8 cellular contexts compared by ENCODE assay signal in the genomic region with DNA sequence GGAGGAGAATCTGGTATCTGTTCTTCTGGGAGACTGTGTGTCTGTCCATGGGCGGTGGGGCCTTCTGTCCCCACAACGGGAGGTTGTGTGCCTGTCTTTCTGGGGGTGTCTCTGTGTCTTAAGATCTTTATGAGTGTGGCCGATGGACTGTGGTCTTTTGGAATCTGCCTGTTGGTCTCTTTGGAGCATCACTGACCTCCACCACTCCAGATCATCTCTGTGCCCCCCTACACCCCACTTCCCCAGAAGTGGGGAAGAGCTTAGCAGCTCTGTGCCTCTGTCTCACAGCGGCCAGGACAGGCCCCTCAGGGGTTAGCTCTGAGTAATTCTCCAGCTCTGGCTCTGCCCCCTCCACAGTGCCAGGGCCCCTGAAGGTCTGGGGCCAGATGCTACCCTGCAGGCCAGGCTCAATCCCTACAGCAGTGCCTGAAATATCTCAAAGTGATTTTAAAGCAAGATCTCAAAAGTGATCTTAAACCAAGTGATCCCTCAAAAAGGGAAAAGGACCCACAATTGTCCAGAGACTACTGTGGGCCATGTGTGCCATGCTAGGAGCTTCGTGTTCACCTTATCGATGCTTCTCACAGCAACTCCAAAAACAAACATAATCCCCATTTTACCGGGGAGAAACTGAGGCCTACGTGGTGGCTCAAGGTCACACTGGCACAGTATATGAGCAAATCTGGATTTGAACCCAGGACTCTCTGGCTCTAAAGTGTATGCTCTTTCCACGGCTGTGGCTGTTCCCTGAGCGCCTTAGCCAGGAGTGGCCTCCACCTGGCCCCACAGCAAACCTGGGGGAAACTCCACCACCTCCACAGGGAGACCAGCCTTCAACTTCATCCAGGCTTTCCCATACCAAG. TPM values are rescaled to one million over a fixed set of nuclear protein-coding genes. Genes with fewer than 3 reads are reported as not detected.
DNase-seq lines count a peak whose midpoint lies in the region; FAIRE-seq and TF ChIP-seq lines count a peak whose summit lies in the region.

No MANE protein-coding gene starts in this region.

- no peak for TF ChIP-seq POLR2A in GM12891 (IDR thresholded peaks at IDR 0.05; ENCODE audit: low read depth, low read length)

- FAIRE-seq in keratinocyte (lab: Jason Lieb, UNC) (no peak), GM12891 (lab: Jason Lieb, UNC) (no peak)

- peaks cover 9% of the 10 kb centered on the region for H3K27me3 Mint-ChIP-seq in activated CD4-positive, alpha-beta T cell treated with anti-CD3 and anti-CD28 coated beads, Interleukin-2, amount 10 ng/mL, durations not matched to agents 7 days and 5 days

- H3K4me1 ChIP-seq in ascending aorta (peaks cover 3 to 19% of the 10 kb centered on the region in 2 donors), keratinocyte (ENCODE audit: control insufficient read depth, extremely low read depth, insufficient read depth, low read length) (peaks cover 93% of the 10 kb centered on the region), thymus (ENCODE audit: control insufficient read depth, insufficient read depth, low read length) (no peaks in the 10 kb centered on the region)

- H3K4me2 ChIP-seq in keratinocyte (ENCODE audit: control insufficient read depth, extremely low read depth, insufficient read depth, low read depth, low read length) = peak overlapping the region; percentile 81

- peak overlapping the region; percentile 73 for H3K27ac Mint-ChIP-seq in activated CD4-positive, alpha-beta T cell treated with anti-CD3 and anti-CD28 coated beads, Interleukin-2, amount 10 ng/mL, durations not matched to agents 7 days and 5 days

- DNase-seq in activated CD4-positive, alpha-beta T cell treated with anti-CD3 and anti-CD28 coated beads, Interleukin-2, amount 10 ng/mL, durations not matched to agents 7 days and 5 days = no peak
- no peak for DNase-seq in activated CD4-positive, alpha-beta T cell treated with anti-CD3 and anti-CD28 coated beads for 48 hours
- no peak for DNase-seq in ascending aorta (ENCODE audit: low spot score in 2 of 2)
- no peak for DNase-seq in keratinocyte (ENCODE audit: low read depth, low spot score)
- no peak for DNase-seq in GM12891 (ENCODE audit: insufficient read length, low spot score)
- no peak for DNase-seq in DMS53 treated with DMSO at 0.1 percent for 48 hours (lab: John Stamatoyannopoulos, UW; ENCODE audit: unreplicated experiment)
- DNase-seq in DMS79 (lab: John Stamatoyannopoulos, UW) = no peak

- H3K27me3 ChIP-seq in ascending aorta (no peaks in the 10 kb centered on the region), keratinocyte (ENCODE audit: control insufficient read depth, extremely low read depth, insufficient read depth, low read length) (no peaks in the 10 kb centered on the region), thymus (ENCODE audit: control insufficient read depth, insufficient read depth) (peaks cover 3% of the 10 kb centered on the region)

- H3K4me3 ChIP-seq in ascending aorta (peak overlapping the region; percentile 61 to 67), keratinocyte (ENCODE audit: control insufficient read depth in 2 of 3, extremely low read depth in 1 of 3, insufficient read depth in 2 of 3, low read depth in 1 of 3, low read length in 3 of 3) (peak overlapping the region in 1 of 3 experiments; percentile 49), thymus (ENCODE audit: low read length) (peak overlapping the region; percentile 51)

- H4K20me1 ChIP-seq in keratinocyte (ENCODE audit: control insufficient read depth, extremely low read depth, insufficient read depth, low read length) = no peaks in the 10 kb centered on the region

- H2AFZ ChIP-seq in keratinocyte (ENCODE audit: control insufficient read depth, low read length) = peak overlapping the region; percentile 44

- H3K9me3 ChIP-seq in ascending aorta (no peaks in the 10 kb centered on the region), keratinocyte (ENCODE audit: control insufficient read depth, low read depth, low read length) (no peaks in the 10 kb centered on the region), thymus (ENCODE audit: control insufficient read depth) (no peaks in the 10 kb centered on the region)

- H3K4me3 Mint-ChIP-seq in activated CD4-positive, alpha-beta T cell treated with anti-CD3 and anti-CD28 coated beads, Interleukin-2, amount 10 ng/mL, durations not matched to agents 7 days and 5 days = peak overlapping the region; percentile 62

- H3K4me1 Mint-ChIP-seq in activated CD4-positive, alpha-beta T cell treated with anti-CD3 and anti-CD28 coated beads, Interleukin-2, amount 10 ng/mL, durations not matched to agents 7 days and 5 days = peaks cover 17% of the 10 kb centered on the region

- no peaks in the 10 kb centered on the region for H3K9me1 ChIP-seq in keratinocyte (ENCODE audit: control insufficient read depth, extremely low read depth, insufficient read depth, low read length)

- WGBS in thymus = 77% methylated on average over 10 of the region's 10 CpGs

- intact Hi-C loops in ascending aorta (cut with DNase I) = loop anchor here (5.0 kb wide), 1 partner anchor 728 kb away; no protein-coding TSS in a partner anchor

- CTCF ChIA-PET in activated CD4-positive, alpha-beta T cell treated with anti-CD3 and anti-CD28 coated beads, Interleukin-2, amount 10 ng/mL, durations not matched to agents 7 days and 5 days (lab: Charles Lee) = interaction anchor here (0.9 to 2.3 kb wide), 5 partner anchors 94 to 718 kb away, joined by 3 to 7 read pairs (median 5); no protein-coding TSS in a partner anchor

- H3K27ac ChIP-seq in ascending aorta = peak overlapping the region; percentile 67
- H3K27ac ChIP-seq in keratinocyte (ENCODE audit: control insufficient read depth, insufficient read depth, low read length) = peak overlapping the region; percentile 96
- H3K27ac ChIP-seq in thymus (ENCODE audit: low read depth) = peak overlapping the region; percentile 68

- H3K79me2 ChIP-seq in keratinocyte (ENCODE audit: control insufficient read depth, insufficient read depth, low read length) = no peaks in the 10 kb centered on the region

- POLR2A ChIA-PET in activated CD4-positive, alpha-beta T cell treated with anti-CD3 and anti-CD28 coated beads, Interleukin-2, amount 10 ng/mL, durations not matched to agents 7 days and 5 days (lab: Charles Lee) = no interaction called here

- peak overlapping the region; percentile 86 for H3K9ac ChIP-seq in keratinocyte (ENCODE audit: control insufficient read depth, extremely low read depth, insufficient read depth, low read length)

- no peaks in the 10 kb centered on the region for H3K36me3 ChIP-seq in ascending aorta
- no peaks in the 10 kb centered on the region for H3K36me3 ChIP-seq in keratinocyte (ENCODE audit: control insufficient read depth in 2 of 2, extremely low read depth in 1 of 2, insufficient read depth in 2 of 2, low read length in 2 of 2)
- H3K36me3 ChIP-seq in thymus (ENCODE audit: control insufficient read depth, insufficient read depth) = no peaks in the 10 kb centered on the region

- no peaks in the 10 kb centered on the region for H3K9me3 Mint-ChIP-seq in activated CD4-positive, alpha-beta T cell treated with anti-CD3 and anti-CD28 coated beads, Interleukin-2, amount 10 ng/mL, durations not matched to agents 7 days and 5 days

- no peaks in the 10 kb centered on the region for H3K36me3 Mint-ChIP-seq in activated CD4-positive, alpha-beta T cell treated with anti-CD3 and anti-CD28 coated beads, Interleukin-2, amount 10 ng/mL, durations not matched to agents 7 days and 5 days (ENCODE audit: low read depth)

- no peak for TF ChIP-seq CTCF in ascending aorta (IDR thresholded peaks at IDR 0.05)
- TF ChIP-seq CTCF in keratinocyte (optimal IDR thresholded peaks at IDR 0.05 in 1 of 3, IDR thresholded peaks at IDR 0.05 in 1 of 3, conservative IDR thresholded peaks at IDR 0.05 in 1 of 3; ENCODE audit: extremely low read depth in 1 of 3, insufficient read depth in 2 of 3, low read length in 3 of 3) = no peak

- dilution Hi-C loops in keratinocyte (cut with MboI; ENCODE audit: extremely low pct_ligation_motif_present, low sequenced_read_pairs) = no loop called here

RNA-seq across cellular contexts. Expression of gene KRT78, which starts 26.0 kb away (rescaled TPM):
- not detected for total RNA-seq in activated CD4-positive, alpha-beta T cell treated with anti-CD3 and anti-CD28 coated beads, Interleukin-2, amount 10 ng/mL, durations not matched to agents 7 days and 5 days
- total RNA-seq in ascending aorta = not detected
- polyA plus RNA-seq in keratinocyte = 0.49 to 1.7 TPM (median 0.96 TPM) in 3 replicates
- 39.4 TPM for polyA plus RNA-seq in keratinocyte (2011; ENCODE audit: low read depth)
- polyA plus RNA-seq in keratinocyte (2011; cell fraction: cytosol; rRNA removed) = 0.87 and 0.90 TPM in 2 replicates
- 1.4 and 2.9 TPM in 2 replicates for polyA plus RNA-seq in keratinocyte (2011; cell fraction: nucleus; rRNA removed)
- 0.80 and 78.3 TPM in 2 replicates for polyA plus RNA-seq in keratinocyte (2012; ENCODE audit: low replicate concordance)
- polyA minus RNA-seq in keratinocyte = 0.66 to 4.6 TPM (median 0.77 TPM) in 3 replicates
- polyA minus RNA-seq in keratinocyte (2011; cell fraction: cytosol; rRNA and poly(A)+ RNA removed) = not detected
- polyA minus RNA-seq in keratinocyte (2011; cell fraction: nucleus; rRNA and poly(A)+ RNA removed) = 1.5 and 3.5 TPM in 2 replicates
- 7.2 TPM for polyA plus RNA-seq in thymus
- polyA plus RNA-seq in GM12891 (2012; ENCODE audit: low read depth, missing spikeins) = not detected

RNA-seq across cellular contexts. Expression of gene KRT8, which starts 30.1 kb away (rescaled TPM):
- total RNA-seq in activated CD4-positive, alpha-beta T cell treated with anti-CD3 and anti-CD28 coated beads, Interleukin-2, amount 10 ng/mL, durations not matched to agents 7 days and 5 days = under 1 TPM; 0.15 to 0.57 TPM
- 54.3 TPM for total RNA-seq in ascending aorta
- polyA plus RNA-seq in keratinocyte = 151 to 286 TPM (median 160 TPM) in 3 replicates
- 51.4 TPM for polyA plus RNA-seq in keratinocyte (2011; ENCODE audit: low read depth)
- 114 and 155 TPM in 2 replicates for polyA plus RNA-seq in keratinocyte (2011; cell fraction: cytosol; rRNA removed)
- 76.6 and 90.5 TPM in 2 replicates for polyA plus RNA-seq in keratinocyte (2011; cell fraction: nucleus; rRNA removed)
- polyA plus RNA-seq in keratinocyte (2012; ENCODE audit: low replicate concordance) = 22.4 and 298 TPM in 2 replicates
- 144 to 245 TPM (median 179 TPM) in 3 replicates for polyA minus RNA-seq in keratinocyte
- polyA minus RNA-seq in keratinocyte (2011; cell fraction: cytosol; rRNA and poly(A)+ RNA removed) = 273 TPM
- 68.3 and 75.2 TPM in 2 replicates for polyA minus RNA-seq in keratinocyte (2011; cell fraction: nucleus; rRNA and poly(A)+ RNA removed)
- polyA plus RNA-seq in thymus = 142 TPM
- polyA plus RNA-seq in GM12891 (2012; ENCODE audit: low read depth, missing spikeins) = 2.8 TPM

RNA-seq across cellular contexts. Expression of gene KRT79, which starts 40.7 kb away (rescaled TPM):
- not detected for total RNA-seq in activated CD4-positive, alpha-beta T cell treated with anti-CD3 and anti-CD28 coated beads, Interleukin-2, amount 10 ng/mL, durations not matched to agents 7 days and 5 days
- total RNA-seq in ascending aorta = not detected
- polyA plus RNA-seq in keratinocyte (0.09 to 0.22 TPM (median 0.12 TPM) in 3 replicates), thymus (25.8 TPM)
- 4.6 TPM for polyA plus RNA-seq in keratinocyte (2011; ENCODE audit: low read depth)
- polyA plus RNA-seq in keratinocyte (2011; cell fraction: cytosol; rRNA removed) = 0.07 and 0.12 TPM in 2 replicates
- 1.0 TPM in 2 replicates for polyA plus RNA-seq in keratinocyte (2011; cell fraction: nucleus; rRNA removed)
- 0.10 and 4.8 TPM in 2 replicates for polyA plus RNA-seq in keratinocyte (2012; ENCODE audit: low replicate concordance)
- 0.20 to 0.29 TPM in 2 of 3 replicates, not detected in the other for polyA minus RNA-seq in keratinocyte
- polyA minus RNA-seq in keratinocyte (2011; cell fraction: cytosol; rRNA and poly(A)+ RNA removed) = not detected
- polyA minus RNA-seq in keratinocyte (2011; cell fraction: nucleus; rRNA and poly(A)+ RNA removed) = 0.63 TPM in 1 of 2 replicates, not detected in the other
- not detected for polyA plus RNA-seq in GM12891 (2012; ENCODE audit: low read depth, missing spikeins)

Comparison
In these comparisons a context has a peak if more than half of its experiments do, and no peak if none do; other contexts are left out.
1. RNA of gene KRT8, which starts 30.1 kb away (total RNA-seq): 54.3 TPM in ascending aorta (single experiment); 0.15 to 0.57 TPM in activated CD4-positive, alpha-beta T cell treated with anti-CD3 and anti-CD28 coated beads, Interleukin-2, amount 10 ng/mL, durations not matched to agents 7 days and 5 days; every median in the first group is over 10 times any median in the second.
2. Peak in every context shown above with its lines, with median percentiles within 50 percentile points of each other: H3K27ac ChIP-seq.